Comparison of ENCODE assay signal across 11 cellular contexts in the genomic region with DNA sequence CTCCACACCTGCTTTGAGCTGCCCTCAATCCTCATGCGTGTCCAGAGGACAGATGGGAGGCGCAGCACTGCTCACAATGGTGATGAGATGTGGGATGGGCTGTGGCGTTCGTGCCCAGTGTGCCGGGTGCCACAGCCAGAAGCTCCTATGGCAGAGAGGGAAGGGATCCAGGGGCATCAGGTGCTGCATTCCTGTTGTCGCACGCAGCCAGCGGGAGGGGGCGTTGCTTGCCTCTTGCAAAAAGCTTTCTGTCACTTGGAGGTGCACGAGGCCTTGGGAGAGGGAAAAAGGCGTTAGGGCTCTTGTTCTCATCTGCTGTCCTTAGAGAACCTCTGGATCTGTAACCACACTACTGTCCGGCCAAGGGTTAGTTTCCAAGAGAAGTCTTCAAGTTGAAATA. TPM values are rescaled to one million over a fixed set of nuclear protein-coding genes. Genes with fewer than 3 reads are reported as not detected.
A peak's percentile ranks its signal among the peaks of the same experiment; 100 is the strongest.
DNase-seq lines count a peak whose midpoint lies in the region; ATAC-seq and TF ChIP-seq lines count a peak whose summit lies in the region.
"Had no signal": no experiment of that assay in that cellular context is flagged by ENCODE, and none has a peak within 500 bp of the region (broad histone marks: within the 10 kb centered on the region; RNA-seq: fewer than 3 reads in every experiment).

No MANE protein-coding gene starts in this region.

- WGBS in stomach, 5 donors = 41 to 52% (median 47%) methylated on average over 12 of the region's 12 CpGs

- H3K4me1 ChIP-seq in stomach = peaks cover 0 to 8% (median 0%) of the 10 kb centered on the region in 4 donors

- ATAC-seq in HG03439 (IDR thresholded peaks at IDR 0.05; ENCODE audit: unreplicated experiment) = no peak

- H3K27me3 ChIP-seq in stomach = peaks cover 0 to 7% (median 0%) of the 10 kb centered on the region in 3 donors

- DNase-seq in activated CD8-positive, alpha-beta memory T cell treated with anti-CD3 and anti-CD28 coated beads, Interleukin-2, amount 50 U/mL, for 48 hours = peak; percentile 49
- DNase-seq in activated CD8-positive, alpha-beta memory T cell treated with anti-CD3 and anti-CD28 coated beads for 24 hours = no peak
- DNase-seq in NCI-H2107 treated with DMSO at 0.1 percent for 48 hours (lab: John Stamatoyannopoulos, UW; ENCODE audit: unreplicated experiment) (peak; percentile 57), cerebellar cortex (ENCODE audit: low spot score) (peak; percentile 32), stomach (peak; percentile 25), dedifferentiated amniotic fluid mesenchymal stem cell (ENCODE audit: extremely low spot score) (no peak), middle frontal gyrus (ENCODE audit: extremely low spot score, low spot score) (no peak)
- DNase-seq: activated gamma-delta T cell treated with Interleukin-2 at 50 U/mL for 16 hours, retina had no signal

- H3K4me3 ChIP-seq in stomach = no peak overlapping the region

- H3K27ac ChIP-seq in stomach = no peak overlapping the region

- peaks cover 0 to 4% (median 0%) of the 10 kb centered on the region in 4 donors for H3K9me3 ChIP-seq in stomach

- no peak for TF ChIP-seq POLR2A in stomach (IDR thresholded peaks at IDR 0.05)

- no peak for TF ChIP-seq EP300 in stomach (IDR thresholded peaks at IDR 0.05)

- H3K36me3 ChIP-seq in stomach = no peaks in the 10 kb centered on the region

- intact Hi-C loops in stomach (cut with DNase I; ENCODE audit: low total_unique reads) = no loop called here

- no peak for TF ChIP-seq CTCF in stomach (IDR thresholded peaks at IDR 0.05)

RNA-seq across cellular contexts. Expression of a gene that starts 29.2 kb away (rescaled TPM):
- total RNA-seq in stomach = not detected
- not detected for polyA plus RNA-seq in stomach
- polyA plus RNA-seq: BJ had no signal

RNA-seq across cellular contexts. Expression of a gene that starts 33.9 kb away (rescaled TPM):
- total RNA-seq in stomach = 1 to 10 TPM in 2 of 5 donors, not detected in 3; 2.0 to 4.5 TPM
- 1 to 10 TPM; 2.1 to 9.9 (median 3.3) TPM for polyA plus RNA-seq in stomach

RNA-seq across cellular contexts. Expression of a gene that starts 53.7 kb away (rescaled TPM):
- 1,000 to 10,000 TPM; 1,571 to 2,461 (median 2,078) TPM for total RNA-seq in stomach
- 1,000 to 10,000 TPM; 3,068 to 4,006 (median 3,110) TPM for polyA plus RNA-seq in stomach

Comparison
In these comparisons a context has a peak if more than half of its experiments do, and no peak if none do; other contexts are left out.
1. DNase-seq: peak in activated CD8-positive, alpha-beta memory T cell treated with anti-CD3 and anti-CD28 coated beads, Interleukin-2, amount 50 U/mL, for 48 hours (single experiment), NCI-H2107 treated with DMSO at 0.1 percent for 48 hours (single experiment), cerebellar cortex (single experiment) and stomach (single experiment); none in activated CD8-positive, alpha-beta memory T cell treated with anti-CD3 and anti-CD28 coated beads for 24 hours (single experiment), dedifferentiated amniotic fluid mesenchymal stem cell (single experiment) and middle frontal gyrus (single experiment).